ENCODE assay signal across 10 cellular contexts in genomic region chr17:42414782-42415409, GRCh38. TPM values are rescaled to one million over a fixed set of nuclear protein-coding genes. Genes with fewer than 3 reads are reported as not detected.
DNase-seq lines count a peak whose midpoint lies in the region; ATAC-seq and TF ChIP-seq lines count a peak whose summit lies in the region.
"Had no signal": no experiment of that assay in that cellular context is flagged by ENCODE, and none has a peak within 500 bp of the region (broad histone marks: within the 10 kb centered on the region; RNA-seq: fewer than 3 reads in every experiment).

No MANE protein-coding gene starts in this region.

- H3K36me3 ChIP-seq in endodermal cell (ENCODE audit: control insufficient read depth, insufficient read depth, low read length) (no peaks in the 10 kb centered on the region), PC-3 (ENCODE audit: low read depth, low read length) (no peaks in the 10 kb centered on the region)

- no TSS peak for BruUV-seq in PC-3 (replicated peaks; lab: Mats Ljungman, UMichigan)

- no peak overlapping the region for H3K4me3 ChIP-seq in endodermal cell (ENCODE audit: low read length)
- no peak overlapping the region for H3K4me3 ChIP-seq in PC-3 (ENCODE audit: low read length)
- H3K4me3 ChIP-seq: SK-N-MC, testis had no signal

- DNase-seq in activated CD4-positive, alpha-beta T cell treated with anti-CD3 and anti-CD28 coated beads for 24 hours (ENCODE audit: low read depth in 2 of 2) = peak; percentile 43 to 44
- DNase-seq in endodermal cell (peak; percentile 67), SIG-M5 treated with dmso at 0.1 percent for 504 hours (lab: John Stamatoyannopoulos, UW; ENCODE audit: unreplicated experiment) (no peak), NCI-H1694 (lab: John Stamatoyannopoulos, UW) (no peak), PC-3 (no peak), DMS 273 treated with DMSO at 0.1 percent for 48 hours (lab: John Stamatoyannopoulos, UW) (no peak)
- DNase-seq in stimulated activated CD4-positive, alpha-beta T cell treated with anti-CD3 and anti-CD28 coated beads, Interleukin-4, amount 100 ng/mL, for 48 hours (ENCODE audit: low read depth in 2 of 2) = peak; percentile 41 to 52
- DNase-seq: testis had no signal

- CTCF ChIA-PET in PC-3 (lab: Charles Lee) = no interaction called here

- no peak overlapping the region for H3K4me2 ChIP-seq in PC-3 (ENCODE audit: low read length)

- peak; percentile 37 for TF ChIP-seq POLR2A in GM19099 (IDR thresholded peaks at IDR 0.05; ENCODE audit: extremely low read depth, insufficient read length, low read depth)

- POLR2A ChIA-PET in PC-3 (lab: Charles Lee; ENCODE audit: unreplicated experiment) = no interaction called here

- WGBS in endodermal cell (ENCODE audit: insufficient coverage in 1 of 2, insufficient read length in 1 of 2), 2 experiments = 89 to 100% methylated on average over 2 to 7 of the region's 7 CpGs

- H3K4me3 Mint-ChIP-seq in endodermal cell = no peak overlapping the region

- H3K27ac ChIP-seq in endodermal cell (ENCODE audit: low read depth, low read length) (no peak overlapping the region), PC-3 (ENCODE audit: low read length) (no peak overlapping the region)
- H3K27ac ChIP-seq: SK-N-MC, testis had no signal

- H3K4me1 ChIP-seq in endodermal cell (ENCODE audit: control insufficient read depth, insufficient read depth, low read length) (no peaks in the 10 kb centered on the region), PC-3 (ENCODE audit: insufficient read depth, low read length) (no peaks in the 10 kb centered on the region)

- no peaks in the 10 kb centered on the region for H3K9me3 Mint-ChIP-seq in endodermal cell

- H3K9ac ChIP-seq in endodermal cell (ENCODE audit: extremely low read depth, low read length, poor library complexity, severe bottlenecking) (no peak overlapping the region), PC-3 (ENCODE audit: low read length) (no peak overlapping the region)

- H3K27me3 ChIP-seq in endodermal cell (ENCODE audit: control insufficient read depth, insufficient read depth, low read length, poor library complexity, severe bottlenecking) (peaks cover 5% of the 10 kb centered on the region), PC-3 (ENCODE audit: low read length) (no peaks in the 10 kb centered on the region)
- H3K27me3 ChIP-seq: testis had no signal

- no peaks in the 10 kb centered on the region for H3K4me1 Mint-ChIP-seq in endodermal cell

- no peak overlapping the region for H3K27ac Mint-ChIP-seq in endodermal cell

- H3K9me2 ChIP-seq in PC-3 (replicated peaks; ENCODE audit: low read length) = no peaks in the 10 kb centered on the region

- H2AFZ ChIP-seq in PC-3 (ENCODE audit: low read length) = no peak overlapping the region

- H3F3A ChIP-seq in PC-3 (ENCODE audit: low read length, unreplicated experiment) = no peaks in the 10 kb centered on the region

- no peaks in the 10 kb centered on the region for H3K79me2 ChIP-seq in PC-3 (ENCODE audit: low read length)

- TF ChIP-seq CTCF in endodermal cell (conservative IDR thresholded peaks at IDR 0.05) = no peak
- TF ChIP-seq CTCF in PC-3 (conservative IDR thresholded peaks at IDR 0.05; ENCODE audit: low read depth, low read length) = no peak

- H3K9me3 ChIP-seq in endodermal cell (ENCODE audit: control insufficient read depth, low read length) (no peaks in the 10 kb centered on the region), PC-3 (ENCODE audit: low read length) (no peaks in the 10 kb centered on the region)
- H3K9me3 ChIP-seq: testis had no signal

- no peaks in the 10 kb centered on the region for H3K36me3 Mint-ChIP-seq in endodermal cell (ENCODE audit: low read depth)

- ATAC-seq in PC-3 = no peak

- H3K27me3 Mint-ChIP-seq in endodermal cell (ENCODE audit: insufficient read depth) = peaks cover 8% of the 10 kb centered on the region

- no peaks in the 10 kb centered on the region for H4K20me1 ChIP-seq in PC-3 (ENCODE audit: low read length)

- intact Hi-C loops in PC-3 (cut with micrococcal nuclease) = no loop called here

RNA-seq across cellular contexts. Expression of gene CAVIN1, which starts 8.2 kb away (rescaled TPM):
- total RNA-seq in endodermal cell (1 to 10 TPM in 1 of 2 donors, under 1 TPM in 1; 0.51 to 3.1 TPM), PC-3 (2014; rRNA removed) (0.17 TPM in 1 of 2 replicates, not detected in the other)
- polyA plus RNA-seq in endodermal cell (2013, experiment 1 of 2) = 8.4 TPM
- polyA plus RNA-seq in endodermal cell (2013, experiment 2 of 2) = 8.2 TPM

RNA-seq across cellular contexts. Expression of gene STAT3, which starts 26.7 kb away (rescaled TPM):
- total RNA-seq in endodermal cell (10 to 100 TPM; 27.5 to 32.4 TPM), PC-3 (2014; rRNA removed) (not detected in 2 replicates)
- 37.5 TPM for polyA plus RNA-seq in endodermal cell (2013, experiment 1 of 2)
- polyA plus RNA-seq in endodermal cell (2013, experiment 2 of 2) = 40.2 TPM

RNA-seq across cellular contexts. Expression of gene ATP6V0A1, which starts 43.8 kb away (rescaled TPM):
- 10 to 100 TPM; 45.2 to 53.1 TPM for total RNA-seq in endodermal cell
- 47.2 TPM for polyA plus RNA-seq in endodermal cell (2013, experiment 1 of 2)
- polyA plus RNA-seq in endodermal cell (2013, experiment 2 of 2) = 34.8 TPM
- 0.07 and 0.35 TPM in 2 replicates for total RNA-seq in PC-3 (2014; rRNA removed)

Comparison
In these comparisons a context has a peak if more than half of its experiments do, and no peak if none do; other contexts are left out.
1. DNase-seq: peak in activated CD4-positive, alpha-beta T cell treated with anti-CD3 and anti-CD28 coated beads for 24 hours (2 of 2), endodermal cell (single experiment) and stimulated activated CD4-positive, alpha-beta T cell treated with anti-CD3 and anti-CD28 coated beads, Interleukin-4, amount 100 ng/mL, for 48 hours (2 of 2); none in SIG-M5 treated with dmso at 0.1 percent for 504 hours (single experiment), NCI-H1694 (single experiment), PC-3 (single experiment) and DMS 273 treated with DMSO at 0.1 percent for 48 hours (single experiment).
2. RNA of gene STAT3, which starts 26.7 kb away (total RNA-seq): 27.5 to 32.4 TPM in endodermal cell; not detected in PC-3; every median in the first group is over 10 times any median in the second.
3. RNA of gene ATP6V0A1, which starts 43.8 kb away (total RNA-seq): 45.2 to 53.1 TPM in endodermal cell; 0.07 to 0.35 TPM in PC-3; every median in the first group is over 10 times any median in the second.